ENCODE assay signal across 1 cellular context in genomic region chr12:130160711-130161231, GRCh38.
TF ChIP-seq lines count a peak whose summit lies in the region.

No MANE protein-coding gene starts in this region.

TF ChIP-seq in HepG2, 621 proteins besides CTCF, POLR2A, EP300 and RAD21 (continued from another document):
- no peak for TF ChIP-seq ZNF407 (CRISPR knock-in tag; IDR thresholded peaks at IDR 0.05; ENCODE audit: not compliant biosample characterization)
- TF ChIP-seq MED1 (CRISPR knock-in tag; IDR thresholded peaks at IDR 0.05) = no peak
- no peak for TF ChIP-seq ZNF484 (CRISPR knock-in tag; IDR thresholded peaks at IDR 0.05; ENCODE audit: borderline replicate concordance, low read depth)
- no peak for TF ChIP-seq ZNF512B (CRISPR knock-in tag; IDR thresholded peaks at IDR 0.05; ENCODE audit: borderline replicate concordance)
